In the genomic region with DNA sequence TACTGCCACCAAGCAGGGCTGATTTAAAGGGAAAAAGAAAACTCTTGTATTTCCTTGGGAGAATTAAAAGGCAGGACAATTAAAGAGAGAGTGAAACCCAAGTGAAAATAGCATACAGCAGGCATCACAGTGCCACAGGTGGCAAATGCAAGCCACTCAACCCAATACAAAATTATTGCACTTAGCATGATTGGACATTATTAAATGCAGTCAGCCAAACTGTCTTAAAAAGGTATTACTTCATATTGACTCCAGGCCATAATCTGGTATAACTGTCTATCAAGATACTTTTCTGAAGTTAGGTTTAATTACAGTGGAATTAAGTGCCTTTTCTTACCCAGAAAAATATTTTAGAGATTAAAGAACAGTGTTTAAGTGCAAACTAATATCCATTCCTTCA, we compare ENCODE assay signal across 25 cellular contexts. TPM values are rescaled to one million over a fixed set of nuclear protein-coding genes. Genes with fewer than 3 reads are reported as not detected.
A peak's percentile ranks its signal among the peaks of the same experiment; 100 is the strongest.
DNase-seq lines count a peak whose midpoint lies in the region; FAIRE-seq and TF ChIP-seq lines count a peak whose summit lies in the region.
"Had no signal": no experiment of that assay in that cellular context is flagged by ENCODE, and none has a peak within 500 bp of the region (broad histone marks: within the 10 kb centered on the region; RNA-seq: fewer than 3 reads in every experiment).

No MANE protein-coding gene starts in this region.

- CTCF ChIA-PET in HEK293 (lab: Yijun Ruan, JAX): no interaction called here
- CTCF ChIA-PET in activated CD4-positive, alpha-beta memory T cell treated with anti-CD3 and anti-CD28 coated beads for 36 hours (lab: Charles Lee): no interaction called here

- H3K36me3 ChIP-seq in HEK293 (ENCODE audit: control insufficient read depth in 2 of 2, insufficient read depth in 1 of 2, low read length in 2 of 2): peaks cover 0 to 7% of the 10 kb centered on the region in 2 experiments; a peak in 1 of 3 replicates
- H3K36me3 ChIP-seq: BE2C; BLaER1 treated with 17β-estradiol and CSF1 and Interleukin-3, amounts not matched to agents 10 nM and 100 nM had no signal

- intact Hi-C loops in activated CD4-positive, alpha-beta memory T cell treated with anti-CD3 and anti-CD28 coated beads for 36 hours (cut with micrococcal nuclease): no loop called here

- H3K27me3 Mint-ChIP-seq in nephron progenitor cell (ENCODE audit: low read depth, poor library complexity): peaks cover 2% of the 10 kb centered on the region
- H3K27me3 Mint-ChIP-seq in activated CD4-positive, alpha-beta memory T cell treated with anti-CD3 and anti-CD28 coated beads for 36 hours: peaks cover 1% of the 10 kb centered on the region

- DNase-seq in D721Med (ENCODE audit: insufficient read length, low spot score): no peak
- peak; percentile 20 for DNase-seq in NCI-H69 (lab: John Stamatoyannopoulos, UW)
- DNase-seq in nephron progenitor cell: no peak
- no peak for DNase-seq in activated CD4-positive, alpha-beta memory T cell treated with anti-CD3 and anti-CD28 coated beads for 36 hours
- no peak for DNase-seq in Kasumi-1 (lab: John Stamatoyannopoulos, UW)
- DNase-seq: 8988T; ACHN; AML-193; BE2C; CD4-positive, alpha-beta T cell; CD8-positive, alpha-beta memory T cell; DMS53; DMS79 treated with DMSO at 0.1 percent for 48 hours; GM23248; H9; HFFc6 had no signal

- POLR2A ChIA-PET in HEK293 (lab: Yijun Ruan, JAX): no interaction called here
- POLR2A ChIA-PET in activated CD4-positive, alpha-beta memory T cell treated with anti-CD3 and anti-CD28 coated beads for 36 hours (lab: Charles Lee): no interaction called here

- H3K9me3 ChIP-seq in HEK293 (ENCODE audit: control insufficient read depth, insufficient read depth, low read depth, low read length): no peaks in the 10 kb centered on the region
- H3K9me3 ChIP-seq: A549; BE2C; BLaER1 treated with 17β-estradiol and CSF1 and Interleukin-3, amounts not matched to agents 10 nM and 100 nM had no signal

- H3K27ac ChIP-seq in HEK293 (ENCODE audit: extremely low read depth, low read depth, low read length): no peak overlapping the region
- H3K27ac ChIP-seq: A549; BLaER1 treated with 17β-estradiol and CSF1 and Interleukin-3, amounts not matched to agents 10 nM and 100 nM; GM23248 had no signal

- H3K4me1 ChIP-seq in HEK293 (ENCODE audit: control insufficient read depth, insufficient read depth, low read length): no peaks in the 10 kb centered on the region
- H3K4me1 ChIP-seq: BE2C had no signal

- no peaks in the 10 kb centered on the region for H3K9me3 Mint-ChIP-seq in nephron progenitor cell
- H3K9me3 Mint-ChIP-seq in activated CD4-positive, alpha-beta memory T cell treated with anti-CD3 and anti-CD28 coated beads for 36 hours: no peaks in the 10 kb centered on the region
- H3K9me3 Mint-ChIP-seq: CD4-positive, alpha-beta T cell; CD8-positive, alpha-beta memory T cell; H9 had no signal

- H3K4me1 Mint-ChIP-seq in nephron progenitor cell: peaks cover 5% of the 10 kb centered on the region
- no peaks in the 10 kb centered on the region for H3K4me1 Mint-ChIP-seq in activated CD4-positive, alpha-beta memory T cell treated with anti-CD3 and anti-CD28 coated beads for 36 hours (ENCODE audit: low read depth)
- H3K4me1 Mint-ChIP-seq: CD8-positive, alpha-beta memory T cell had no signal

- H3K36me3 Mint-ChIP-seq in nephron progenitor cell (ENCODE audit: low read depth): no peaks in the 10 kb centered on the region
- H3K36me3 Mint-ChIP-seq in activated CD4-positive, alpha-beta memory T cell treated with anti-CD3 and anti-CD28 coated beads for 36 hours: no peaks in the 10 kb centered on the region
- H3K36me3 Mint-ChIP-seq: CD14-positive monocyte; CD8-positive, alpha-beta memory T cell had no signal

- TF ChIP-seq CTCF in D721Med (IDR thresholded peaks at IDR 0.05; ENCODE audit: insufficient read depth, missing control alignments): no peak
- no peak for TF ChIP-seq CTCF in HEK293 (tag by site-specific recombination; IDR thresholded peaks at IDR 0.05)
- TF ChIP-seq CTCF in nephron progenitor cell (IDR thresholded peaks at IDR 0.05): no peak

- H3K4me3 ChIP-seq in HEK293 (ENCODE audit: low read depth, low read length): no peak overlapping the region
- H3K4me3 ChIP-seq: A549; BLaER1 treated with 17β-estradiol and CSF1 and Interleukin-3, amounts not matched to agents 10 nM and 100 nM; GM23248 had no signal

- H3K4me3 Mint-ChIP-seq in nephron progenitor cell: no peak overlapping the region
- no peak overlapping the region for H3K4me3 Mint-ChIP-seq in activated CD4-positive, alpha-beta memory T cell treated with anti-CD3 and anti-CD28 coated beads for 36 hours
- H3K4me3 Mint-ChIP-seq: CD14-positive monocyte; CD4-positive, alpha-beta T cell; CD8-positive, alpha-beta memory T cell; H9; HFFc6 had no signal

- no peak overlapping the region for H3K27ac Mint-ChIP-seq in nephron progenitor cell
- no peak overlapping the region for H3K27ac Mint-ChIP-seq in activated CD4-positive, alpha-beta memory T cell treated with anti-CD3 and anti-CD28 coated beads for 36 hours
- H3K27ac Mint-ChIP-seq: CD14-positive monocyte; CD4-positive, alpha-beta T cell; CD8-positive, alpha-beta memory T cell; H9; HFFc6 had no signal

- FAIRE-seq in D721Med (lab: Jason Lieb, UNC): peak; percentile 85
- FAIRE-seq: A549, GM12892, GM19239, H1 had no signal

TF ChIP-seq in HEK293, 187 proteins besides CTCF, POLR2A, EP300 and RAD21:
- TF ChIP-seq, protein P1, sequence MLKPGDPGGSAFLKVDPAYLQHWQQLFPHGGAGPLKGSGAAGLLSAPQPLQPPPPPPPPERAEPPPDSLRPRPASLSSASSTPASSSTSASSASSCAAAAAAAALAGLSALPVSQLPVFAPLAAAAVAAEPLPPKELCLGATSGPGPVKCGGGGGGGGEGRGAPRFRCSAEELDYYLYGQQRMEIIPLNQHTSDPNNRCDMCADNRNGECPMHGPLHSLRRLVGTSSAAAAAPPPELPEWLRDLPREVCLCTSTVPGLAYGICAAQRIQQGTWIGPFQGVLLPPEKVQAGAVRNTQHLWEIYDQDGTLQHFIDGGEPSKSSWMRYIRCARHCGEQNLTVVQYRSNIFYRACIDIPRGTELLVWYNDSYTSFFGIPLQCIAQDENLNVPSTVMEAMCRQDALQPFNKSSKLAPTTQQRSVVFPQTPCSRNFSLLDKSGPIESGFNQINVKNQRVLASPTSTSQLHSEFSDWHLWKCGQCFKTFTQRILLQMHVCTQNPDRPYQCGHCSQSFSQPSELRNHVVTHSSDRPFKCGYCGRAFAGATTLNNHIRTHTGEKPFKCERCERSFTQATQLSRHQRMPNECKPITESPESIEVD (tag by site-specific recombination; IDR thresholded peaks at IDR 0.05): peak; percentile 72
- no peak for TF ChIP-seq ZNF114 (tag by site-specific recombination; IDR thresholded peaks at IDR 0.05)
- TF ChIP-seq, protein P2, sequence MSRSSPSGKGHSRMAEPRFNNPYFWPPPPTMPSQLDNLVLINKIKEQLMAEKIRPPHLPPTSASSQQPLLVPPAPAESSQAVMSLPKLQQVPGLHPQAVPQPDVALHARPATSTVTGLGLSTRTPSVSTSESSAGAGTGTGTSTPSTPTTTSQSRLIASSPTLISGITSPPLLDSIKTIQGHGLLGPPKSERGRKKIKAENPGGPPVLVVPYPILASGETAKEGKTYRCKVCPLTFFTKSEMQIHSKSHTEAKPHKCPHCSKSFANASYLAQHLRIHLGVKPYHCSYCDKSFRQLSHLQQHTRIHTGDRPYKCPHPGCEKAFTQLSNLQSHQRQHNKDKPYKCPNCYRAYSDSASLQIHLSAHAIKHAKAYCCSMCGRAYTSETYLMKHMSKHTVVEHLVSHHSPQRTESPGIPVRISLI (tag by site-specific recombination; IDR thresholded peaks at IDR 0.05): no peak
- TF ChIP-seq KLF9 (tag by site-specific recombination; IDR thresholded peaks at IDR 0.05; ENCODE audit: low read depth): no peak
- no peak for TF ChIP-seq SCRT1 (tag by site-specific recombination; IDR thresholded peaks at IDR 0.05; ENCODE audit: borderline replicate concordance)
- peak; percentile 57 for TF ChIP-seq SCRT2 (tag by site-specific recombination; IDR thresholded peaks at IDR 0.05)

RNA-seq across cellular contexts. Expression of a gene that starts 15.4 kb away (rescaled TPM):
- total RNA-seq in activated CD4-positive, alpha-beta memory T cell treated with anti-CD3 and anti-CD28 coated beads for 36 hours: not detected
- total RNA-seq: CD4-positive, alpha-beta T cell; CD8-positive, alpha-beta memory T cell; Daoy; G401; GM23248; HFFc6 had no signal
